In genomic region chr6:41028618-41029486, GRCh38 we compare ENCODE assay signal across 1 cellular context.
TF ChIP-seq lines count a peak whose summit lies in the region.

No MANE protein-coding gene starts in this region.

TF ChIP-seq in K562, 482 proteins besides CTCF, POLR2A, EP300 and RAD21:
- TF ChIP-seq SMAD1 (IDR thresholded peaks at IDR 0.05; ENCODE audit: low read depth, low read length, partially characterized antibody) (no peak), GATA2 (CRISPR knock-in tag; IDR thresholded peaks at IDR 0.05) (no peak), ZC3H8 (IDR thresholded peaks at IDR 0.05) (no peak), TEAD1 (CRISPR knock-in tag; IDR thresholded peaks at IDR 0.05) (no peak), YY1 (IDR thresholded peaks at IDR 0.05; ENCODE audit: borderline replicate concordance in 1 of 3, control insufficient read depth in 1 of 3, extremely low read depth in 1 of 3, insufficient read depth in 3 of 3, insufficient read length in 1 of 3, insufficient replicate concordance in 2 of 3, low read depth in 1 of 3, low read length in 2 of 3) (peak in 1 of 3 experiments; percentile 17), AFF4 (CRISPR knock-in tag; IDR thresholded peaks at IDR 0.05) (no peak), C11orf30 (IDR thresholded peaks at IDR 0.05; ENCODE audit: low read depth) (no peak), SPI1 (IDR thresholded peaks at IDR 0.05; ENCODE audit: borderline replicate concordance, low read depth, low read length) (peak; percentile 52; the same call in 1 of the 2 replicates), CREB5 (CRISPR knock-in tag; IDR thresholded peaks at IDR 0.05) (no peak), ZNF518B (CRISPR knock-in tag; IDR thresholded peaks at IDR 0.05) (no peak)
TF ChIP-seq in K562: peak in this region for 2.
